ENCODE assay signal across 17 cellular contexts in the genomic region with DNA sequence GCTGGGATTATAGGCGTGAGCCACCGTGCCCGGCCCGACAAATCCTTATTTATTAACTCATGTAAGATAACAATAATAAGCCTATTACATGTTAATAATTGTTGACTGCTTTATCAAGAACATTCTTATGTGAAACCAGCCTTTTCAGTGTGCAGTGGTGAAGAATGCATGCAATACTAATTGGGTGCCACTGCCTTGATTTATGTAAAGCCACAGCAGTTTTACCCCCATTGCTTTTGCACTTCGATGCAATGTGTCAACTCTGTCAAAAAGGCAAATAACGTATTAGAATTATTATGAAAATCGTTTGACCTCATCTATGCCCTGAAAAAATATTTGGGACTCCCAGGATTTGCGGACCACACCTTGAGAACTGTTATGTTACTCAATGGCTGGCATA. TPM values are rescaled to one million over a fixed set of nuclear protein-coding genes. Genes with fewer than 3 reads are reported as not detected.
DNase-seq lines count a peak whose midpoint lies in the region; ATAC-seq and TF ChIP-seq lines count a peak whose summit lies in the region.
"Had no signal": no experiment of that assay in that cellular context is flagged by ENCODE, and none has a peak within 500 bp of the region (broad histone marks: within the 10 kb centered on the region; RNA-seq: fewer than 3 reads in every experiment).

No MANE protein-coding gene starts in this region.

- H3K27me3 ChIP-seq in PC-3 (ENCODE audit: low read length): no peaks in the 10 kb centered on the region
- H3K27me3 ChIP-seq in neural progenitor cell: no peaks in the 10 kb centered on the region

- no peaks in the 10 kb centered on the region for H3K9me3 Mint-ChIP-seq in endothelial cell (ENCODE audit: unreplicated experiment)
- no peaks in the 10 kb centered on the region for H3K9me3 Mint-ChIP-seq in neural progenitor cell
- H3K9me3 Mint-ChIP-seq in type B pancreatic cell: no peaks in the 10 kb centered on the region
- H3K9me3 Mint-ChIP-seq: effector memory CD8-positive, alpha-beta T cell; naive thymus-derived CD8-positive, alpha-beta T cell; stimulated activated naive CD8-positive, alpha-beta T cell treated with anti-CD3 and anti-CD28 coated beads, Interleukin-15, amount 100 ng/mL, for 72 hours had no signal

- CTCF ChIA-PET in PC-3 (lab: Charles Lee): no interaction called here

- H3K4me1 Mint-ChIP-seq in endothelial cell (ENCODE audit: unreplicated experiment) (peaks cover 18% of the 10 kb centered on the region), neural progenitor cell (peaks cover 17% of the 10 kb centered on the region), type B pancreatic cell (ENCODE audit: unreplicated experiment) (peaks cover 17% of the 10 kb centered on the region)
- H3K4me1 Mint-ChIP-seq: stimulated activated naive CD8-positive, alpha-beta T cell treated with anti-CD3 and anti-CD28 coated beads, Interleukin-15, amount 100 ng/mL, for 72 hours had no signal

- H3K27ac Mint-ChIP-seq in endothelial cell (ENCODE audit: unreplicated experiment): peak overlapping the region; percentile 99
- peak overlapping the region; percentile 58 for H3K27ac Mint-ChIP-seq in neural progenitor cell
- H3K27ac Mint-ChIP-seq in type B pancreatic cell: peak overlapping the region; percentile 55
- H3K27ac Mint-ChIP-seq: B cell; effector memory CD8-positive, alpha-beta T cell; naive thymus-derived CD8-positive, alpha-beta T cell had no signal

- ATAC-seq in PC-3: no peak
- ATAC-seq in HG03457 (IDR thresholded peaks at IDR 0.05; ENCODE audit: unreplicated experiment): no peak
- ATAC-seq: effector memory CD8-positive, alpha-beta T cell; naive thymus-derived CD8-positive, alpha-beta T cell; stimulated activated naive CD8-positive, alpha-beta T cell treated with anti-CD3 and anti-CD28 coated beads, Interleukin-15, amount 100 ng/mL, for 72 hours had no signal

- no peaks in the 10 kb centered on the region for H4K20me1 ChIP-seq in PC-3 (ENCODE audit: low read length)
- H4K20me1 ChIP-seq in neural progenitor cell (ENCODE audit: low read depth): no peaks in the 10 kb centered on the region

- H3K79me2 ChIP-seq in PC-3 (ENCODE audit: low read length): no peaks in the 10 kb centered on the region
- no peaks in the 10 kb centered on the region for H3K79me2 ChIP-seq in neural progenitor cell (ENCODE audit: low read depth)

- no peak overlapping the region for H3K4me2 ChIP-seq in PC-3 (ENCODE audit: low read length)
- H3K4me2 ChIP-seq in neural progenitor cell: no peak overlapping the region

- H3K4me3 Mint-ChIP-seq in endothelial cell (ENCODE audit: unreplicated experiment) (no peak overlapping the region), neural progenitor cell (no peak overlapping the region), type B pancreatic cell (no peak overlapping the region)
- H3K4me3 Mint-ChIP-seq: B cell; effector memory CD8-positive, alpha-beta T cell; naive thymus-derived CD8-positive, alpha-beta T cell; stimulated activated naive CD8-positive, alpha-beta T cell treated with anti-CD3 and anti-CD28 coated beads, Interleukin-15, amount 100 ng/mL, for 72 hours had no signal

- no peaks in the 10 kb centered on the region for H3K9me2 ChIP-seq in PC-3 (replicated peaks; ENCODE audit: low read length)

- TF ChIP-seq CTCF in PC-3 (conservative IDR thresholded peaks at IDR 0.05; ENCODE audit: low read depth, low read length) (no peak), endothelial cell (IDR thresholded peaks at IDR 0.05; ENCODE audit: unreplicated experiment) (no peak), neural progenitor cell (IDR thresholded peaks at IDR 0.05) (no peak), type B pancreatic cell (conservative IDR thresholded peaks at IDR 0.05) (no peak)

- H3K27ac ChIP-seq in PC-3 (ENCODE audit: low read length) (peak overlapping the region; percentile 34; the same call in 1 of the 2 replicates), neural progenitor cell (no peak overlapping the region)

- H3K4me3 ChIP-seq in PC-3 (ENCODE audit: low read length) (no peak overlapping the region), neural progenitor cell (no peak overlapping the region)
- H3K4me3 ChIP-seq: lung had no signal

- H3K9me3 ChIP-seq in PC-3 (ENCODE audit: low read length) (no peaks in the 10 kb centered on the region), neural progenitor cell (ENCODE audit: low read depth) (no peaks in the 10 kb centered on the region)

- H3K4me1 ChIP-seq in PC-3 (ENCODE audit: insufficient read depth, low read length): peaks cover 13% of the 10 kb centered on the region
- H3K4me1 ChIP-seq in neural progenitor cell: peaks cover 19% of the 10 kb centered on the region

- H3K36me3 ChIP-seq in PC-3 (ENCODE audit: low read depth, low read length) (no peaks in the 10 kb centered on the region), neural progenitor cell (no peaks in the 10 kb centered on the region)

- in situ Hi-C loops in G401 (cut with HindIII; ENCODE audit: low sequenced_read_pairs): no loop called here

- H3K27me3 Mint-ChIP-seq in endothelial cell (ENCODE audit: unreplicated experiment): peaks cover 2% of the 10 kb centered on the region
- peaks cover 2% of the 10 kb centered on the region for H3K27me3 Mint-ChIP-seq in neural progenitor cell (ENCODE audit: insufficient read depth, low read depth)
- H3K27me3 Mint-ChIP-seq in type B pancreatic cell: no peaks in the 10 kb centered on the region

- DNase-seq in PC-3 (no peak), endothelial cell (ENCODE audit: low spot score) (no peak), neural progenitor cell (ENCODE audit: low spot score) (no peak), type B pancreatic cell (ENCODE audit: extremely low spot score, unreplicated experiment) (no peak), amygdala (lab: John Stamatoyannopoulos, UW) (no peak), G401 (ENCODE audit: low spot score) (no peak)
- DNase-seq: activated CD4-positive, alpha-beta T cell treated with anti-CD3 and anti-CD28 coated beads for 1 hour; cerebellar nuclear complex; effector memory CD8-positive, alpha-beta T cell; naive thymus-derived CD8-positive, alpha-beta T cell; NCI-H1105; NCI-H526; OCI-M1; stimulated activated naive CD8-positive, alpha-beta T cell treated with anti-CD3 and anti-CD28 coated beads, Interleukin-15, amount 100 ng/mL, for 72 hours had no signal

- H2AFZ ChIP-seq in PC-3 (ENCODE audit: low read length): peak overlapping the region; percentile 69
- H2AFZ ChIP-seq in neural progenitor cell (replicated peaks): peak overlapping the region; percentile 95

- H3K36me3 Mint-ChIP-seq in endothelial cell (ENCODE audit: low read depth, unreplicated experiment) (no peaks in the 10 kb centered on the region), neural progenitor cell (no peaks in the 10 kb centered on the region), type B pancreatic cell (no peaks in the 10 kb centered on the region)
- H3K36me3 Mint-ChIP-seq: naive thymus-derived CD8-positive, alpha-beta T cell had no signal

- H3K9ac ChIP-seq in PC-3 (ENCODE audit: low read length) (no peak overlapping the region; the same call in 1 of the 2 replicates), neural progenitor cell (no peak overlapping the region)

- intact Hi-C loops in PC-3 (cut with micrococcal nuclease): no loop called here

- H3F3A ChIP-seq in PC-3 (ENCODE audit: low read length, unreplicated experiment) (no peaks in the 10 kb centered on the region), neural progenitor cell (ENCODE audit: low read depth) (peaks cover 9% of the 10 kb centered on the region)

- POLR2A ChIA-PET in PC-3 (lab: Charles Lee; ENCODE audit: unreplicated experiment): no interaction called here

- no TSS peak for BruUV-seq in PC-3 (replicated peaks; lab: Mats Ljungman, UMichigan)

RNA-seq across cellular contexts. Expression of a gene that starts 18.3 kb away (rescaled TPM):
- total RNA-seq in PC-3 (2014; rRNA removed) (0.46 and 0.84 TPM in 2 replicates), endothelial cell (ENCODE audit: unreplicated experiment) (57.1 TPM), neural progenitor cell (ENCODE audit: low replicate concordance) (0.19 and 0.84 TPM in 2 replicates), type B pancreatic cell (ENCODE audit: low replicate concordance) (2.2 and 2.4 TPM in 2 replicates)
- 0.12 TPM in 1 of 2 replicates, not detected in the other for total RNA-seq in G401 (2014; rRNA removed; shearing (Covaris generic))
- total RNA-seq: naive thymus-derived CD8-positive, alpha-beta T cell had no signal

RNA-seq across cellular contexts. Expression of a gene that starts 25.9 kb away (rescaled TPM):
- 398 and 439 TPM in 2 replicates for total RNA-seq in PC-3 (2014; rRNA removed)
- total RNA-seq in endothelial cell (ENCODE audit: unreplicated experiment): 216 TPM
- 474 and 475 TPM in 2 replicates for total RNA-seq in neural progenitor cell (ENCODE audit: low replicate concordance)
- 241 and 291 TPM in 2 replicates for total RNA-seq in type B pancreatic cell (ENCODE audit: low replicate concordance)
- total RNA-seq in G401 (2014; rRNA removed; shearing (Covaris generic)): 289 and 376 TPM in 2 replicates

RNA-seq across cellular contexts. Expression of a gene that starts 31.1 kb away (rescaled TPM):
- total RNA-seq in PC-3 (2014; rRNA removed): 46.5 and 57.4 TPM in 2 replicates
- total RNA-seq in endothelial cell (ENCODE audit: unreplicated experiment): 69.4 TPM
- 45.1 and 58.8 TPM in 2 replicates for total RNA-seq in neural progenitor cell (ENCODE audit: low replicate concordance)
- total RNA-seq in type B pancreatic cell (ENCODE audit: low replicate concordance): 70.3 and 90.8 TPM in 2 replicates
- 20.7 and 21.1 TPM in 2 replicates for total RNA-seq in G401 (2014; rRNA removed; shearing (Covaris generic))

RNA-seq across cellular contexts. Expression of a gene that starts 38.2 kb away (rescaled TPM):
- total RNA-seq in PC-3 (2014; rRNA removed) (46.4 and 82.0 TPM in 2 replicates), endothelial cell (ENCODE audit: unreplicated experiment) (23.6 TPM), neural progenitor cell (ENCODE audit: low replicate concordance) (50.1 and 52.4 TPM in 2 replicates), type B pancreatic cell (ENCODE audit: low replicate concordance) (28.2 and 40.3 TPM in 2 replicates)
- total RNA-seq in G401 (2014; rRNA removed; shearing (Covaris generic)): 49.8 and 58.2 TPM in 2 replicates

Comparison
In these comparisons a context has a peak if more than half of its experiments do, and no peak if none do; other contexts are left out.
1. RNA of a gene that starts 18.3 kb away (total RNA-seq): 57.1 TPM in endothelial cell (single experiment); 2.2 to 2.4 TPM in type B pancreatic cell, 0.46 to 0.84 TPM in PC-3, 0.19 to 0.84 TPM in neural progenitor cell and 0.12 TPM in G401; every median in the first group is over 10 times any median in the second.
2. Peak in every context shown above with its lines, with median percentiles within 50 percentile points of each other: H3K27ac Mint-ChIP-seq.